32 cellular contexts compared by ENCODE assay signal in the genomic region with DNA sequence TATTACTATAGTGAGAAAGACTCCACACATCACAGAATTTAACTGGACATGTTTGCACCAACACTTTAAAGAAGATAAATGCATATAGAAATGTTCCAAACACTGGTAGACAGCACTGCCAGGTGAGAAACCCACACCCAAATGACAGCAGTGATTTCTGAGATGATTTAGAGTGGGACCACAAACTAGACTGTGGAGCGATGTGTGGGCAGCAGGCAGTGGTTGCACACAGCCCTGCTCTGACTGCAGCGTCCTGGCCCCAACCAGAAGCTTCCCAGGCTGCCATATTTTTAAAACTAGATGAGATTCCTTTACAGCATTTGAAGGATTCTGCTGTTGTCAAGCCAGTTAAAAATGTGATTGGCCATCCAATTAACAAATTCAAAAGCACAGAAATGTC. TPM values are rescaled to one million over a fixed set of nuclear protein-coding genes. Genes with fewer than 3 reads are reported as not detected.
"Had no signal": no experiment of that assay in that cellular context is flagged by ENCODE, and none has a peak within 500 bp of the region (broad histone marks: within the 10 kb centered on the region; RNA-seq: fewer than 3 reads in every experiment).

No MANE protein-coding gene starts in this region.

- H3K4me1 Mint-ChIP-seq: activated naive CD4-positive, alpha-beta T cell treated with anti-CD3 and anti-CD28 coated beads, Interleukin-2, amount 10 ng/mL, durations not matched to agents 7 days and 5 days; brain; IgD-negative memory B cell had no signal

- H3K36me3 ChIP-seq: MG63, SJCRH30 had no signal

- H3K4me3 ChIP-seq: MG63, SJCRH30, SK-N-MC had no signal

- H3K4me3 Mint-ChIP-seq: activated naive CD4-positive, alpha-beta T cell treated with anti-CD3 and anti-CD28 coated beads, Interleukin-2, amount 10 ng/mL, durations not matched to agents 7 days and 5 days; activated T-helper 1 cell treated with anti-CD3 and anti-CD28 coated beads, Interleukin-12 subunit alpha, Interleukin-12 subunit beta, Interleukin-2, Interleukin-4 antibody, amounts not matched to agents 30 ng/mL and 10 ng/mL and 1 ng/mL, durations not matched to agents 14 hours and 24 hours and 36 hours; brain; IgD-negative memory B cell had no signal

- ATAC-seq: Panc1 had no signal

- H3K9me3 Mint-ChIP-seq: activated naive CD4-positive, alpha-beta T cell treated with anti-CD3 and anti-CD28 coated beads, Interleukin-2, amount 10 ng/mL, durations not matched to agents 7 days and 5 days; activated T-helper 1 cell treated with anti-CD3 and anti-CD28 coated beads, Interleukin-12 subunit alpha, Interleukin-12 subunit beta, Interleukin-2, Interleukin-4 antibody, amounts not matched to agents 30 ng/mL and 10 ng/mL and 1 ng/mL, durations not matched to agents 14 hours and 24 hours and 36 hours; IgD-negative memory B cell had no signal

- H3K4me1 ChIP-seq: SJCRH30 had no signal

- H3K27ac Mint-ChIP-seq: activated naive CD4-positive, alpha-beta T cell treated with anti-CD3 and anti-CD28 coated beads, Interleukin-2, amount 10 ng/mL, durations not matched to agents 7 days and 5 days; activated T-helper 1 cell treated with anti-CD3 and anti-CD28 coated beads, Interleukin-12 subunit alpha, Interleukin-12 subunit beta, Interleukin-2, Interleukin-4 antibody, amounts not matched to agents 30 ng/mL and 10 ng/mL and 1 ng/mL, durations not matched to agents 14 hours and 24 hours and 36 hours; brain; IgD-negative memory B cell had no signal

- H3K27me3 ChIP-seq: MG63, SJCRH30 had no signal

- H3K9me3 ChIP-seq: MG63, SJCRH30 had no signal

- DNase-seq: activated CD4-positive, alpha-beta T cell treated with anti-CD3 and anti-CD28 coated beads for 4 hours; activated CD4-positive, alpha-beta T cell treated with anti-CD3 and anti-CD28 coated beads, Interleukin-2, amount 50 U/mL, for 4 hours; activated effector memory CD4-positive, alpha-beta T cell treated with Interleukin-2 at 50 U/mL for 16 hours; activated naive CD4-positive, alpha-beta T cell treated with anti-CD3 and anti-CD28 coated beads, Interleukin-2, amount 10 ng/mL, durations not matched to agents 7 days and 5 days; anterior cingulate cortex; central memory CD4-positive, alpha-beta T cell; Kasumi-1; KG1; MG63; NCI-H1048; NCI-H1105 treated with DMSO at 0.1 percent for 48 hours; NCI-H1436; NCI-H1694; NCI-H1930; NCI-H2081 treated with DMSO at 0.1 percent for 48 hours; NCI-H345; NCI-H524 treated with DMSO at 0.1 percent for 48 hours; SHP77; SJCRH30; T1000 had no signal

- H3K36me3 Mint-ChIP-seq: activated naive CD4-positive, alpha-beta T cell treated with anti-CD3 and anti-CD28 coated beads, Interleukin-2, amount 10 ng/mL, durations not matched to agents 7 days and 5 days; brain; IgD-negative memory B cell had no signal

- H3K27ac ChIP-seq: SJCRH30, SK-N-MC had no signal

RNA-seq across cellular contexts. Expression of a gene that starts 50.7 kb away (rescaled TPM):
- total RNA-seq: activated CD8-positive, alpha-beta memory T cell treated with anti-CD3 and anti-CD28 coated beads for 36 hours; activated T-helper 1 cell treated with anti-CD3 and anti-CD28 coated beads, Interleukin-12 subunit alpha, Interleukin-12 subunit beta, Interleukin-2, Interleukin-4 antibody, amounts not matched to agents 30 ng/mL and 10 ng/mL and 1 ng/mL, durations not matched to agents 14 hours and 24 hours and 36 hours; bronchial epithelial cell; cerebellum; NCI-H460; RPMI7951; SJCRH30; T-helper 1 cell treated with Interleukin-12 subunit alpha and Interleukin-12 subunit beta and Interleukin-4 antibody, amounts not matched to agents 30 ng/mL and 1 ng/mL, for 36 hours; T-helper 2 cell treated with Interferon-gamma antibody and Interleukin-4, amounts not matched to agents 100 ng/mL and 5 ng/mL, for 36 hours had no signal
- polyA plus RNA-seq: IgD-negative memory B cell had no signal
